1 cellular context compared by ENCODE assay signal in genomic region chr3:193843447-193844301, GRCh38.
TF ChIP-seq lines count a peak whose summit lies in the region.

No MANE protein-coding gene starts in this region.

TF ChIP-seq in SK-N-SH treated with all-trans-retinoic acid at 6 μM for 48 hours, 23 proteins besides CTCF, POLR2A, EP300 and RAD21 (continued from another document):
- no peak for TF ChIP-seq POU6F1 (CRISPR knock-in tag; IDR thresholded peaks at IDR 0.05; ENCODE audit: borderline replicate concordance, low read depth)
- TF ChIP-seq ZFP3 (CRISPR knock-in tag; IDR thresholded peaks at IDR 0.05) = no peak
- no peak for TF ChIP-seq SNAI2 (CRISPR knock-in tag; IDR thresholded peaks at IDR 0.05)
- TF ChIP-seq ZNF8 (CRISPR knock-in tag; IDR thresholded peaks at IDR 0.05) = no peak
- TF ChIP-seq ZC3H10 (CRISPR knock-in tag; IDR thresholded peaks at IDR 0.05) = no peak
- no peak for TF ChIP-seq TCF4 (CRISPR knock-in tag; IDR thresholded peaks at IDR 0.05; ENCODE audit: borderline replicate concordance)
